In genomic region chr9:126592461-126592860, GRCh38 we compare ENCODE assay signal across 32 cellular contexts. TPM values are rescaled to one million over a fixed set of nuclear protein-coding genes. Genes with fewer than 3 reads are reported as not detected.
"Had no signal": no experiment of that assay in that cellular context is flagged by ENCODE, and none has a peak within 500 bp of the region (broad histone marks: within the 10 kb centered on the region; RNA-seq: fewer than 3 reads in every experiment).

No MANE protein-coding gene starts in this region.

- H3K9me3 ChIP-seq: ascending aorta, Peyer's patch, SJSA1 had no signal

- H3K4me3 ChIP-seq: ascending aorta, cardiac muscle cell, Peyer's patch, SJSA1 had no signal

- H3K4me1 ChIP-seq: SJSA1 had no signal

- H3K27ac ChIP-seq: ascending aorta, cardiac muscle cell, Peyer's patch, SJSA1, WERI-Rb-1 had no signal

- DNase-seq: activated CD4-positive, alpha-beta T cell treated with anti-CD3 and anti-CD28 coated beads, Interleukin-2, amount 10 ng/mL, durations not matched to agents 7 days and 5 days; activated CD4-positive, alpha-beta T cell treated with anti-CD3 and anti-CD28 coated beads, Interleukin-2, amount 50 U/mL, for 48 hours; activated CD8-positive, alpha-beta T cell treated with anti-CD3 and anti-CD28 coated beads, Interleukin-2, amount 10 ng/mL, durations not matched to agents 7 days and 5 days; activated gamma-delta T cell; activated naive CD4-positive, alpha-beta T cell treated with Interleukin-2 at 50 U/mL for 16 hours; activated naive CD8-positive, alpha-beta T cell treated with anti-CD3 and anti-CD28 coated beads, Interleukin-2, amount 10 ng/mL, durations not matched to agents 7 days and 5 days; activated T-cell treated with anti-CD3 and anti-CD28 coated beads, Interleukin-2, amount 50 U/mL, for 24 hours; amygdala; MM.1S; MV-4-11; NCI-H1092; NCI-H1436 treated with DMSO at 0.1 percent for 48 hours; NCI-H2029 treated with DMSO at 0.1 percent for 48 hours; NCI-H2107; NCI-H2171; NCI-H510A; NCI-H526; NCI-H748 treated with DMSO at 0.1 percent for 48 hours; NK-92 treated with Interleukin-12 subunit alpha and Interleukin-12 subunit beta, amount 100 ng/mL, for 24 hours; PC-3; Peyer's patch; RPMI8226; SHP77 treated with DMSO at 0.1 percent for 48 hours; T1000; WERI-Rb-1 had no signal

- H3K36me3 ChIP-seq: ascending aorta, cardiac muscle cell, Peyer's patch, SJSA1, WERI-Rb-1 had no signal

- H3K27me3 ChIP-seq: ascending aorta, Peyer's patch had no signal

RNA-seq across cellular contexts. Expression of gene LMX1B, which starts 21.3 kb away (rescaled TPM):
- total RNA-seq: activated CD4-positive, alpha-beta T cell treated with anti-CD3 and anti-CD28 coated beads, Interleukin-2, amount 10 ng/mL, durations not matched to agents 7 days and 5 days; activated CD8-positive, alpha-beta T cell treated with anti-CD3 and anti-CD28 coated beads, Interleukin-2, amount 10 ng/mL, durations not matched to agents 7 days and 5 days; activated naive CD8-positive, alpha-beta T cell treated with anti-CD3 and anti-CD28 coated beads, Interleukin-2, amount 10 ng/mL, durations not matched to agents 7 days and 5 days; activated T-helper 2 cell treated with anti-CD3 and anti-CD28 coated beads, Interferon-gamma antibody, Interleukin-2, Interleukin-4, amounts not matched to agents 10 μg/mL and 5 μg/mL and 100 μg/mL, durations not matched to agents 14 hours and 24 hours and 36 hours; cardiac muscle cell; LHCN-M2; Peyer's patch; SJSA1; T-helper 1 cell treated with Interleukin-12 subunit alpha and Interleukin-12 subunit beta and Interleukin-4 antibody, amounts not matched to agents 30 ng/mL and 1 ng/mL, for 36 hours; T-helper 2 cell treated with Interferon-gamma antibody and Interleukin-4, amounts not matched to agents 100 ng/mL and 5 ng/mL, for 36 hours had no signal
- polyA plus RNA-seq: cardiac muscle cell had no signal
